In the genomic region with DNA sequence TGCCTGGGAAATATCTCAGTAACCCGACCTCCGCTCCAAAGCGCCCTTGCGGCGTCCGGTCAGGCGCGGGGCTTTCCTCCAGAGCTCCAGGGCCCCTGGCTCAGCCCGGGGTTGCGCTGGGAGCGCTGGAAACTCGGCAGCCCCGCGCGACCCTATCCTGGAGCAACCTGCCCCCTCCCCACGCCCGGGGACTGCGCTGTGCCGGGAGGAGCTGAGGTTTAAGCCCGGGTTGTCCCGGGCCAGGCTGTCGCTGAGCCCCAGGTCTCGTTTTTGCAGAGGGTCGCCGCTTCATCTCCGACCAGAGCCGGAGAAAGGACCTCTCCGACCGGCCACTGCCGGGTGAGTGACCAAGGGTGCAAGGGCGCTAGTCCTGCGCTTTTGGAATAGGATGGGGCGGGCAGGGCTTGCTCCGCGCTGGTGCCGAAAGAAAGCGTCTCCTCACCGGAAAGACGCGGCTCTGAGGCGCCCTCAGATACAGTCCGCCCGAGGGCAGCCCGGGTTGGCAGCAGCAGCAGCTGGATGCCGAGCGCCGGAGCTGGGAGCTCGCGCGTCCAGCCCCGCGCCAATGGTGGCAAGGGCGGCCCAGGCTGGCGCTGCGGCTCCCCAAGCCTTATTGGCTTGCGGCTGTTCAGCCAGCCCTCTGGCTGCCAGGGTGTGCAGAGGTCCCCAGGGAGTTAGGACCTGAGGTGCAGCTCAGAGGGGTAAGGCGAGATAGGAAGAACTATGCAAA, we compare ENCODE assay signal across 8 cellular contexts. TPM values are rescaled to one million over a fixed set of nuclear protein-coding genes. Genes with fewer than 3 reads are reported as not detected.
DNase-seq lines count a peak whose midpoint lies in the region; ATAC-seq and TF ChIP-seq lines count a peak whose summit lies in the region.

No MANE protein-coding gene starts in this region.

- H3K27ac ChIP-seq in left lung = no peak overlapping the region

- peak overlapping the region; percentile 37 to 52 for H3K4me3 ChIP-seq in left lung

- ATAC-seq in GM18520 (IDR thresholded peaks at IDR 0.05; ENCODE audit: unreplicated experiment) (peak; percentile 95), HG02938 (IDR thresholded peaks at IDR 0.05; ENCODE audit: unreplicated experiment) (peak; percentile 77), left lung (peak; percentile 92)

- H3K36me3 ChIP-seq in left lung = no peaks in the 10 kb centered on the region

- DNase-seq in NCI-H2081 (lab: John Stamatoyannopoulos, UW) (peak; percentile 73 to 81), dermis blood vessel endothelial cell (peak; percentile 58), left lung (peak; percentile 40 to 86), KG1 (lab: John Stamatoyannopoulos, UW) (no peak)
- DNase-seq in activated CD4-positive, alpha-beta T cell treated with anti-CD3 and anti-CD28 coated beads for 4 hours = peak; percentile 43 to 56
- DNase-seq in stimulated activated CD4-positive, alpha-beta T cell treated with anti-CD3 and anti-CD28 coated beads, Interleukin-4, amount 100 ng/mL, for 1 hour = peak; percentile 61

- H3K27me3 ChIP-seq in left lung = peaks cover 3 to 58% of the 10 kb centered on the region in 2 donors

- TF ChIP-seq CTCF in left lung (IDR thresholded peaks at IDR 0.05) = no peak

- intact Hi-C loops in left lung (cut with DNase I) = no loop called here

- no peaks in the 10 kb centered on the region for H3K9me3 ChIP-seq in left lung

- H3K4me1 ChIP-seq in left lung = peaks cover 0 to 4% of the 10 kb centered on the region in 2 donors

RNA-seq across cellular contexts. Expression of gene SPX, which starts 1.5 kb away (rescaled TPM):
- total RNA-seq in dermis blood vessel endothelial cell = 0.05 and 0.51 TPM in 2 replicates
- total RNA-seq in left lung = under 1 TPM; 0.44 to 0.79 TPM

RNA-seq across cellular contexts. Expression of gene GOLT1B, which starts 26.0 kb away (rescaled TPM):
- total RNA-seq in dermis blood vessel endothelial cell (25.1 and 27.9 TPM in 2 replicates), left lung (10 to 100 TPM; 43.8 to 51.9 TPM)

RNA-seq across cellular contexts. Expression of gene RECQL, which starts 26.2 kb away (rescaled TPM):
- 130 and 164 TPM in 2 replicates for total RNA-seq in dermis blood vessel endothelial cell
- total RNA-seq in left lung = 10 to 100 TPM; 34.4 to 42.1 TPM
